ENCODE assay signal across 28 cellular contexts in genomic region chr1:226017070-226017469, GRCh38.
"Had no signal": no experiment of that assay in that cellular context is flagged by ENCODE, and none has a peak within 500 bp of the region (broad histone marks: within the 10 kb centered on the region; RNA-seq: fewer than 3 reads in every experiment).

No MANE protein-coding gene starts in this region.

- DNase-seq: activated CD4-positive, alpha-beta T cell treated with anti-CD3 and anti-CD28 coated beads for 4 hours; activated CD4-positive, alpha-beta T cell treated with anti-CD3 and anti-CD28 coated beads, Interleukin-2, amount 50 U/mL, for 4 hours; activated CD4-positive, CD25-positive, alpha-beta regulatory T cell; activated naive CD4-positive, alpha-beta T cell; activated T-cell treated with anti-CD3 and anti-CD28 coated beads for 4 hours; activated T-cell treated with anti-CD3 and anti-CD28 coated beads, Interleukin-2, amount 50 U/mL, for 72 hours; dorsolateral prefrontal cortex; effector memory CD4-positive, alpha-beta T cell; erythroblast; gastrocnemius medialis; glutamatergic neuron; islet precursor cell; left ventricle myocardium inferior; mammary epithelial cell; naive B cell; nucleus accumbens; pancreas; retina; stimulated activated CD4-positive, alpha-beta T cell treated with anti-CD3 and anti-CD28 coated beads, Interleukin-12 subunit alpha, Interleukin-12 subunit beta, amount 100 ng/mL, for 4 hours; stimulated activated CD4-positive, alpha-beta T cell treated with anti-CD3 and anti-CD28 coated beads, Interleukin-4, amount 100 ng/mL, for 1 hour; trophoblast cell had no signal

- H3K4me1 ChIP-seq: breast epithelium, gastrocnemius medialis, left ventricle myocardium inferior, pancreas, prostate gland had no signal

- FAIRE-seq: pancreas, urothelium cell line had no signal

- H3K27me3 ChIP-seq: breast epithelium, dorsolateral prefrontal cortex, gastrocnemius medialis, pancreas had no signal

- H3K36me3 ChIP-seq: breast epithelium, gastrocnemius medialis, left ventricle myocardium inferior, pancreas, prostate gland, thoracic aorta had no signal

- H3K4me3 ChIP-seq: breast epithelium, dorsolateral prefrontal cortex, gastrocnemius medialis, left ventricle myocardium inferior, pancreas, prostate gland, skin epidermis, thoracic aorta had no signal

- H3K9me3 ChIP-seq: breast epithelium, gastrocnemius medialis, left ventricle myocardium inferior, pancreas, prostate gland, thoracic aorta had no signal

- ATAC-seq: activated naive CD4-positive, alpha-beta T cell treated with anti-CD3 and anti-CD28 coated beads, Interleukin-2, amount 50 U/mL, for 72 hours; activated T-cell treated with anti-CD3 and anti-CD28 coated beads, Interleukin-2, amount 50 U/mL, for 72 hours; gastrocnemius medialis; pancreas; sciatic nerve had no signal

- H3K27ac ChIP-seq: breast epithelium, dorsolateral prefrontal cortex, gastrocnemius medialis, left ventricle myocardium inferior, pancreas, prostate gland, thoracic aorta had no signal
